Comparison of ENCODE assay signal across 9 cellular contexts in the genomic region with DNA sequence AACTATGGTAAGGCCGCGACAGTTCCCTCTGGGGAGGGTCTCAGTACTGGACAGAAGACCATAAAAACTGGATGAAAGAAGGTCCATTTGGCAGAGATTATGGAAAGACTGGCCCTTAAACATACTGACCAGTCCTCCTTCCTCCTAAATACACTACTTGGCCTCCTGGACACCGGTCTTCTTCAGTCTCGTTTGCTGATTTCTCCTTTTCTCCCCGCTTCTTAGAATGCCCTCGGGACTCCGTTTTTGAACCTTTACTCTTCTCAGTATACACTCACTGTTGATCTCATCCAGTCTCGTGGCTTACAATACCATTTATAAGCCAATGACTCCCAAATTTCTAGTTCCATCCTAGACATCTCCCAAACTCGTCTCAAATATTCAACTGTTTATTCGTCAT. TPM values are rescaled to one million over a fixed set of nuclear protein-coding genes. Genes with fewer than 3 reads are reported as not detected.
DNase-seq lines count a peak whose midpoint lies in the region; ATAC-seq and TF ChIP-seq lines count a peak whose summit lies in the region.
"Had no signal": no experiment of that assay in that cellular context is flagged by ENCODE, and none has a peak within 500 bp of the region (broad histone marks: within the 10 kb centered on the region; RNA-seq: fewer than 3 reads in every experiment).

No MANE protein-coding gene starts in this region.

- WGBS in body of pancreas, 2 donors = 33 to 49% methylated on average over 10 of the region's 10 CpGs
- WGBS in lung, 2 donors = 55 to 57% methylated on average over 10 of the region's 10 CpGs
- WGBS in aorta, 2 donors = 43 to 54% methylated on average over 10 of the region's 10 CpGs

- H3K4me1 Mint-ChIP-seq in stimulated activated naive CD8-positive, alpha-beta T cell treated with anti-CD3 and anti-CD28 coated beads, Interleukin-15, Interleukin-2, amounts not matched to agents 100 ng/mL and 50 ng/mL, for 24 hours (ENCODE audit: low read depth) = peaks cover 32% of the 10 kb centered on the region

- peak overlapping the region; percentile 94 for H3K27ac Mint-ChIP-seq in stimulated activated naive CD8-positive, alpha-beta T cell treated with anti-CD3 and anti-CD28 coated beads, Interleukin-15, Interleukin-2, amounts not matched to agents 100 ng/mL and 50 ng/mL, for 24 hours

- CTCF ChIA-PET in RWPE1 (lab: Yijun Ruan, JAX) = interaction anchor here (1.2 kb wide), 1 partner anchor 22 kb away, joined by 4 read pairs; no protein-coding TSS in a partner anchor

- POLR2A ChIA-PET in RWPE1 (lab: Yijun Ruan, JAX; ENCODE audit: low non-redundant PET) = no interaction called here

- H3K27ac ChIP-seq in body of pancreas (peak overlapping the region in 3 of 4 donors; percentile 87 to 91 (median 91)), lung (ENCODE audit: low read depth in 1 of 2, low read length in 1 of 2) (peak overlapping the region; percentile 92 to 98), aorta (ENCODE audit: low read depth in 1 of 2, low read length in 2 of 2) (peak overlapping the region; percentile 16 to 95), RWPE1 (no peak overlapping the region)

- peak overlapping the region; percentile 92 for H3K4me3 Mint-ChIP-seq in stimulated activated naive CD8-positive, alpha-beta T cell treated with anti-CD3 and anti-CD28 coated beads, Interleukin-15, Interleukin-2, amounts not matched to agents 100 ng/mL and 50 ng/mL, for 24 hours

- no peaks in the 10 kb centered on the region for H3K9me3 Mint-ChIP-seq in stimulated activated naive CD8-positive, alpha-beta T cell treated with anti-CD3 and anti-CD28 coated beads, Interleukin-15, Interleukin-2, amounts not matched to agents 100 ng/mL and 50 ng/mL, for 24 hours

- intact Hi-C loops in body of pancreas (cut with DNase I) (no loop called here), aorta (cut with DNase I) (no loop called here)

- H3K4me3 ChIP-seq in body of pancreas = peak overlapping the region; percentile 79 to 97
- H3K4me3 ChIP-seq in lung = peak overlapping the region; percentile 83
- H3K4me3 ChIP-seq in aorta (ENCODE audit: low read length in 2 of 2) = peak overlapping the region; percentile 68 to 72

- H3K4me1 ChIP-seq in body of pancreas (peaks cover 25% of the 10 kb centered on the region), lung (ENCODE audit: control insufficient read depth in 2 of 2, insufficient read depth in 2 of 2, low read length in 2 of 2) (peaks cover 2 to 7% of the 10 kb centered on the region in 2 donors), aorta (ENCODE audit: control insufficient read depth in 1 of 2, insufficient read depth in 2 of 2, low read length in 2 of 2) (peaks cover 0 to 2% of the 10 kb centered on the region in 2 donors)

- H3K27me3 Mint-ChIP-seq in stimulated activated naive CD8-positive, alpha-beta T cell treated with anti-CD3 and anti-CD28 coated beads, Interleukin-15, Interleukin-2, amounts not matched to agents 100 ng/mL and 50 ng/mL, for 24 hours = no peaks in the 10 kb centered on the region

- no peak for ATAC-seq in stimulated activated naive CD8-positive, alpha-beta T cell treated with anti-CD3 and anti-CD28 coated beads, Interleukin-15, Interleukin-2, amounts not matched to agents 100 U/mL and 50 U/mL, for 24 hours
- ATAC-seq in body of pancreas = peak; percentile 3
- no peak for ATAC-seq in lung (ENCODE audit: insufficient read depth, low FRiP score)
- no peak for ATAC-seq in aorta (ENCODE audit: low FRiP score)

- H3K27me3 ChIP-seq in body of pancreas (no peaks in the 10 kb centered on the region), lung (ENCODE audit: control insufficient read depth, insufficient read depth) (no peaks in the 10 kb centered on the region), aorta (ENCODE audit: control insufficient read depth in 1 of 2, insufficient read depth in 2 of 2, low read length in 1 of 2) (no peaks in the 10 kb centered on the region)

- TF ChIP-seq POLR2A in body of pancreas (IDR thresholded peaks at IDR 0.05) = no peak

- peaks cover 34% of the 10 kb centered on the region for H3K36me3 Mint-ChIP-seq in stimulated activated naive CD8-positive, alpha-beta T cell treated with anti-CD3 and anti-CD28 coated beads, Interleukin-15, Interleukin-2, amounts not matched to agents 100 ng/mL and 50 ng/mL, for 24 hours (ENCODE audit: low read depth)

- no peak for TF ChIP-seq CTCF in body of pancreas (IDR thresholded peaks at IDR 0.05)
- no peak for TF ChIP-seq CTCF in lung (IDR thresholded peaks at IDR 0.05; ENCODE audit: control extremely low read depth, extremely low read depth)
- no peak for TF ChIP-seq CTCF in RWPE1 (conservative IDR thresholded peaks at IDR 0.05; ENCODE audit: low read depth)

- H3K9me3 ChIP-seq in body of pancreas (no peaks in the 10 kb centered on the region), lung (ENCODE audit: control insufficient read depth in 2 of 2, insufficient read depth in 1 of 2, low read length in 1 of 2) (no peaks in the 10 kb centered on the region), aorta (ENCODE audit: control insufficient read depth, low read length) (no peaks in the 10 kb centered on the region)

- no peak for DNase-seq in stimulated activated naive CD8-positive, alpha-beta T cell treated with anti-CD3 and anti-CD28 coated beads, Interleukin-15, Interleukin-2, amounts not matched to agents 100 U/mL and 50 U/mL, for 24 hours
- DNase-seq in body of pancreas (no peak), lung (ENCODE audit: low spot score) (no peak), aorta (no peak), SK-N-DZ (ENCODE audit: low spot score) (no peak), dedifferentiated amniotic fluid mesenchymal stem cell (ENCODE audit: extremely low spot score) (no peak), RWPE1 (ENCODE audit: low spot score) (no peak)

- H3K36me3 ChIP-seq in body of pancreas (replicated peaks in 1 of 2; ENCODE audit: insufficient read depth in 1 of 2, low read depth in 2 of 2) (peaks cover 0 to 6% of the 10 kb centered on the region in 2 donors), lung (ENCODE audit: control insufficient read depth in 2 of 2, insufficient read depth in 2 of 2, low read length in 2 of 2) (peaks cover 11 to 26% of the 10 kb centered on the region in 2 donors), aorta (ENCODE audit: control insufficient read depth in 1 of 2, insufficient read depth in 2 of 2, low read length in 1 of 2) (no peaks in the 10 kb centered on the region)

RNA-seq across cellular contexts. Expression of gene MRPL9, which starts 0.7 kb away (rescaled TPM):
- total RNA-seq in body of pancreas = 10 to 100 TPM; 24.6 to 40.2 TPM
- total RNA-seq in lung = 10 to 100 TPM; 55.6 to 55.7 TPM
- polyA plus RNA-seq in lung = 10 to 100 TPM; 51.0 to 68.1 TPM
- 10 to 100 TPM; 38.7 to 52.7 TPM for total RNA-seq in aorta
- 10 to 100 TPM; 39.7 to 58.9 TPM for polyA plus RNA-seq in aorta
- polyA plus RNA-seq in SK-N-DZ (2014; cell fraction: cytosol; rRNA removed) = 185 and 229 TPM in 2 replicates
- polyA plus RNA-seq in SK-N-DZ (2014; cell fraction: nucleus; rRNA removed) = 163 and 169 TPM in 2 replicates

RNA-seq across cellular contexts. Expression of gene TDRKH, which starts 26.3 kb away (rescaled TPM):
- total RNA-seq in body of pancreas (1 to 10 TPM; 2.6 to 4.0 TPM), lung (10 to 100 TPM; 11.6 to 18.1 TPM), aorta (1 to 10 TPM; 3.7 to 9.1 TPM)
- polyA plus RNA-seq in lung (1 to 10 TPM; 5.6 to 6.1 TPM), aorta (1 to 10 TPM; 1.5 to 2.5 TPM)
- 39.2 and 41.1 TPM in 2 replicates for polyA plus RNA-seq in SK-N-DZ (2014; cell fraction: cytosol; rRNA removed)
- 23.7 and 28.3 TPM in 2 replicates for polyA plus RNA-seq in SK-N-DZ (2014; cell fraction: nucleus; rRNA removed)

RNA-seq across cellular contexts. Expression of gene LINGO4, which starts 41.2 kb away (rescaled TPM):
- total RNA-seq in body of pancreas = 1 to 10 TPM in 1 of 2 donors, under 1 TPM in 1; 0.66 to 1.6 TPM
- under 1 TPM in 1 of 2 donors, not detected in 1; 0.40 TPM for total RNA-seq in lung
- under 1 TPM; 0.05 to 0.12 TPM for polyA plus RNA-seq in lung
- not detected for total RNA-seq in aorta
- not detected for polyA plus RNA-seq in aorta
- 0.07 and 0.21 TPM in 2 replicates for polyA plus RNA-seq in SK-N-DZ (2014; cell fraction: cytosol; rRNA removed)
- not detected in 2 replicates for polyA plus RNA-seq in SK-N-DZ (2014; cell fraction: nucleus; rRNA removed)

RNA-seq across cellular contexts. Expression of gene RIIAD1, which starts 42.7 kb away (rescaled TPM):
- total RNA-seq in body of pancreas = not detected
- total RNA-seq in lung = 10 to 100 TPM in 1 of 2 donors, 1 to 10 TPM in 1; 8.8 to 17.1 TPM
- 1 to 10 TPM; 8.6 to 9.3 TPM for polyA plus RNA-seq in lung
- total RNA-seq in aorta = not detected
- polyA plus RNA-seq in aorta = not detected
- 7.4 and 11.3 TPM in 2 replicates for polyA plus RNA-seq in SK-N-DZ (2014; cell fraction: cytosol; rRNA removed)
- polyA plus RNA-seq in SK-N-DZ (2014; cell fraction: nucleus; rRNA removed) = 6.5 and 9.5 TPM in 2 replicates

RNA-seq across cellular contexts. Expression of gene CELF3, which starts 47.4 kb away (rescaled TPM):
- 10 to 100 TPM in 1 of 2 donors, 1 to 10 TPM in 1; 1.6 to 48.1 TPM for total RNA-seq in body of pancreas
- under 1 TPM; 0.09 to 0.31 TPM for total RNA-seq in lung
- under 1 TPM; 0.06 to 0.11 TPM for polyA plus RNA-seq in lung
- total RNA-seq in aorta = not detected
- under 1 TPM in 1 of 2 donors, not detected in 1; 0.13 TPM for polyA plus RNA-seq in aorta
- polyA plus RNA-seq in SK-N-DZ (2014; cell fraction: cytosol; rRNA removed) = 69.6 and 83.1 TPM in 2 replicates
- polyA plus RNA-seq in SK-N-DZ (2014; cell fraction: nucleus; rRNA removed) = 165 and 217 TPM in 2 replicates
- total RNA-seq: left cardiac atrium had no signal
